In the genomic region with DNA sequence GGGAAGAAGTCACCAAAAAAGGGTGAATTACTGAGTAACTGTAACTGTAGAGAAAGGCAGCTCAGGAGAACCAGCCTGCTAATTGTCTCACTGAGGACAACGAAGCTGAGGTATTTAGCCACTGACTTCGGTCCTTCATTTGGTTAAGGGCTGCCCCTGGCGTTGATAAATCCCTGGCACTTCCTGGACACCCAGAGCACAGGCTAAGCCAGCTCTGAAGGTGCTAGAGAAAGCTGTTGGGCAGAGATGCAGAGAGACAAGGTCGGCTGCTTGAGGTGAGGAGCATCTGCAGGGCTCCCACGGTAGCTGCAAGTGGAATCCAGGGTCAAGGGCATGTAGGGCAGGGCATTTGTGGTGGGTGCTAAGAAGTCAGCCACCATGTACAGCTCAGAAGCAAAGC, we compare ENCODE assay signal across 1 cellular context.
TF ChIP-seq lines count a peak whose summit lies in the region.

No MANE protein-coding gene starts in this region.

TF ChIP-seq in WTC11, 78 proteins besides CTCF, POLR2A, EP300 and RAD21:
- TF ChIP-seq, protein P1, sequence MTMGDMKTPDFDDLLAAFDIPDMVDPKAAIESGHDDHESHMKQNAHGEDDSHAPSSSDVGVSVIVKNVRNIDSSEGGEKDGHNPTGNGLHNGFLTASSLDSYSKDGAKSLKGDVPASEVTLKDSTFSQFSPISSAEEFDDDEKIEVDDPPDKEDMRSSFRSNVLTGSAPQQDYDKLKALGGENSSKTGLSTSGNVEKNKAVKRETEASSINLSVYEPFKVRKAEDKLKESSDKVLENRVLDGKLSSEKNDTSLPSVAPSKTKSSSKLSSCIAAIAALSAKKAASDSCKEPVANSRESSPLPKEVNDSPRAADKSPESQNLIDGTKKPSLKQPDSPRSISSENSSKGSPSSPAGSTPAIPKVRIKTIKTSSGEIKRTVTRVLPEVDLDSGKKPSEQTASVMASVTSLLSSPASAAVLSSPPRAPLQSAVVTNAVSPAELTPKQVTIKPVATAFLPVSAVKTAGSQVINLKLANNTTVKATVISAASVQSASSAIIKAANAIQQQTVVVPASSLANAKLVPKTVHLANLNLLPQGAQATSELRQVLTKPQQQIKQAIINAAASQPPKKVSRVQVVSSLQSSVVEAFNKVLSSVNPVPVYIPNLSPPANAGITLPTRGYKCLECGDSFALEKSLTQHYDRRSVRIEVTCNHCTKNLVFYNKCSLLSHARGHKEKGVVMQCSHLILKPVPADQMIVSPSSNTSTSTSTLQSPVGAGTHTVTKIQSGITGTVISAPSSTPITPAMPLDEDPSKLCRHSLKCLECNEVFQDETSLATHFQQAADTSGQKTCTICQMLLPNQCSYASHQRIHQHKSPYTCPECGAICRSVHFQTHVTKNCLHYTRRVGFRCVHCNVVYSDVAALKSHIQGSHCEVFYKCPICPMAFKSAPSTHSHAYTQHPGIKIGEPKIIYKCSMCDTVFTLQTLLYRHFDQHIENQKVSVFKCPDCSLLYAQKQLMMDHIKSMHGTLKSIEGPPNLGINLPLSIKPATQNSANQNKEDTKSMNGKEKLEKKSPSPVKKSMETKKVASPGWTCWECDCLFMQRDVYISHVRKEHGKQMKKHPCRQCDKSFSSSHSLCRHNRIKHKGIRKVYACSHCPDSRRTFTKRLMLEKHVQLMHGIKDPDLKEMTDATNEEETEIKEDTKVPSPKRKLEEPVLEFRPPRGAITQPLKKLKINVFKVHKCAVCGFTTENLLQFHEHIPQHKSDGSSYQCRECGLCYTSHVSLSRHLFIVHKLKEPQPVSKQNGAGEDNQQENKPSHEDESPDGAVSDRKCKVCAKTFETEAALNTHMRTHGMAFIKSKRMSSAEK (CRISPR knock-in tag; IDR thresholded peaks at IDR 0.05; ENCODE audit: borderline replicate concordance), result no peak
- TF ChIP-seq, protein P2, sequence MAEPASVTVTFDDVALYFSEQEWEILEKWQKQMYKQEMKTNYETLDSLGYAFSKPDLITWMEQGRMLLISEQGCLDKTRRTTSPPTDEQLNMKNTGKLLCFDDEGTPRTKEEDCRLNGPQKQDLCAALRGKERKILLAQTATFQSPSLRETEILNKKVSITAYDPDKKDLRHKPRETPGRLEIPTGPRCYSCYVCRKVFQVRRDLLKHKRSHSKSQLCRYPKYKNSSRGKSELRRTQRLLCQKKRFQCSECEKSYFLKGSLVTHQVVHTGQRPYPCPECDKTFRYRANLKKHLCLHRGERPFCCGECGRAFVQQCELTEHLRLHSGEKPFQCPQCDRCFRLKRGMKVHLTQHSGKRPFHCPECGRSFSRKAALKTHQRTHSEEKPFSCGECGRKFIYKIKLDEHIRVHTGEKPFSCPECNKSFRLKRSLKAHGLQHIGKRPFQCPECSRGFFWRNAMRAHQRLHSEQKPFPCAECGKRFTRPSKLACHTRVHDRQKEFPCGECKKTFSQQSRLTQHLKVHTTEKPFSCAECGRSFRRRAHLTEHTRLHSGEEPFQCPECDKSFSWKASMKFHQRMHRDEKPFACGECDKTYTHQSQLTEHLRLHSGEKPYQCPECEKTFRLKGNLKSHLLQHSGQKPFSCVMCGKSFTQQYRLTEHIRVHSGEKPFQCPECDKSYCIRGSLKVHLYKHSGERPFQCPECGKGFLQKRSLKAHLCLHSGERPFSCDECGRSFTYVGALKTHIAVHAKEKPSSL (CRISPR knock-in tag; conservative IDR thresholded peaks at IDR 0.05), result no peak
- TF ChIP-seq RORB (CRISPR knock-in tag; IDR thresholded peaks at IDR 0.05), result no peak
- no peak for TF ChIP-seq ETV6 (CRISPR knock-in tag; IDR thresholded peaks at IDR 0.05)
- no peak for TF ChIP-seq JUN (CRISPR knock-in tag; IDR thresholded peaks at IDR 0.05)
- TF ChIP-seq NFYB (CRISPR knock-in tag; conservative IDR thresholded peaks at IDR 0.05; ENCODE audit: low read depth), result no peak
- TF ChIP-seq FOXK1 (CRISPR knock-in tag; IDR thresholded peaks at IDR 0.05), result no peak
- TF ChIP-seq, protein P3, sequence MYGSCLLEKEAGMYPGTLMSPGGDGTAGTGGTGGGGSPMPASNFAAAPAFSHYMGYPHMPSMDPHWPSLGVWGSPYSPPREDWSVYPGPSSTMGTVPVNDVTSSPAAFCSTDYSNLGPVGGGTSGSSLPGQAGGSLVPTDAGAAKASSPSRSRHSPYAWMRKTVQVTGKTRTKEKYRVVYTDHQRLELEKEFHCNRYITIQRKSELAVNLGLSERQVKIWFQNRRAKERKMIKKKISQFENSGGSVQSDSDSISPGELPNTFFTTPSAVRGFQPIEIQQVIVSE (CRISPR knock-in tag; IDR thresholded peaks at IDR 0.05; ENCODE audit: borderline replicate concordance), result no peak
- no peak for TF ChIP-seq ZNF396 (CRISPR knock-in tag; IDR thresholded peaks at IDR 0.05; ENCODE audit: borderline replicate concordance)
- no peak for TF ChIP-seq SMAD3 (CRISPR knock-in tag; IDR thresholded peaks at IDR 0.05; ENCODE audit: borderline replicate concordance)
- TF ChIP-seq ZBTB21 (CRISPR knock-in tag; IDR thresholded peaks at IDR 0.05; ENCODE audit: borderline replicate concordance), result no peak
- TF ChIP-seq FOXP1 (CRISPR knock-in tag; IDR thresholded peaks at IDR 0.05; ENCODE audit: borderline replicate concordance), result no peak
- TF ChIP-seq USF1 (CRISPR knock-in tag; IDR thresholded peaks at IDR 0.05), result no peak
- TF ChIP-seq, protein P4, sequence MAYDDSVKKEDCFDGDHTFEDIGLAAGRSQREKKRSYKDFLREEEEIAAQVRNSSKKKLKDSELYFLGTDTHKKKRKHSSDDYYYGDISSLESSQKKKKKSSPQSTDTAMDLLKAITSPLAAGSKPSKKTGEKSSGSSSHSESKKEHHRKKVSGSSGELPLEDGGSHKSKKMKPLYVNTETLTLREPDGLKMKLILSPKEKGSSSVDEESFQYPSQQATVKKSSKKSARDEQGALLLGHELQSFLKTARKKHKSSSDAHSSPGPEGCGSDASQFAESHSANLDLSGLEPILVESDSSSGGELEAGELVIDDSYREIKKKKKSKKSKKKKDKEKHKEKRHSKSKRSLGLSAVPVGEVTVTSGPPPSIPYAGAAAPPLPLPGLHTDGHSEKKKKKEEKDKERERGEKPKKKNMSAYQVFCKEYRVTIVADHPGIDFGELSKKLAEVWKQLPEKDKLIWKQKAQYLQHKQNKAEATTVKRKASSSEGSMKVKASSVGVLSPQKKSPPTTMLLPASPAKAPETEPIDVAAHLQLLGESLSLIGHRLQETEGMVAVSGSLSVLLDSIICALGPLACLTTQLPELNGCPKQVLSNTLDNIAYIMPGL (CRISPR knock-in tag; IDR thresholded peaks at IDR 0.05), result no peak
- TF ChIP-seq OVOL2 (CRISPR knock-in tag; IDR thresholded peaks at IDR 0.05; ENCODE audit: borderline replicate concordance), result no peak
